ENCODE assay signal across 35 cellular contexts in genomic region chr10:120396228-120396627, GRCh38.
"Had no signal": no experiment of that assay in that cellular context is flagged by ENCODE, and none has a peak within 500 bp of the region (broad histone marks: within the 10 kb centered on the region; RNA-seq: fewer than 3 reads in every experiment).

No MANE protein-coding gene starts in this region.

- H3K4me2 ChIP-seq: SK-N-SH had no signal

- DNase-seq: activated CD4-positive, alpha-beta T cell treated with anti-CD3 and anti-CD28 coated beads, Interleukin-2, amount 10 ng/mL, durations not matched to agents 24 days and 14 days; activated CD4-positive, alpha-beta T cell treated with anti-CD3 and anti-CD28 coated beads, Interleukin-2, amount 50 U/mL, for 4 hours; activated CD8-positive, alpha-beta T cell treated with anti-CD3 and anti-CD28 coated beads for 36 hours; activated effector memory CD4-positive, alpha-beta T cell treated with anti-CD3 and anti-CD28 coated beads, Interleukin-2, amount 50 U/mL, for 16 hours; activated naive CD4-positive, alpha-beta T cell; activated naive CD8-positive, alpha-beta T cell treated with anti-CD3 and anti-CD28 coated beads, Interleukin-2, amount 10 ng/mL, durations not matched to agents 7 days and 5 days; activated T-cell treated with anti-CD3 and anti-CD28 coated beads, Interleukin-2, amount 50 U/mL, for 1 hour; activated T-cell treated with anti-CD3 and anti-CD28 coated beads, Interleukin-2, amount 50 U/mL, for 72 hours; amygdala; caudate nucleus; cerebellar nuclear complex; Kasumi-1; MV-4-11; NCI-H1092; NCI-H1436 treated with DMSO at 0.1 percent for 48 hours; NCI-H1694 treated with DMSO at 0.1 percent for 48 hours; NCI-H2029 treated with DMSO at 0.1 percent for 48 hours; NCI-H2107; NCI-H2171; NCI-H524; NCI-H69; NCI-H82; NK-92 treated with Interleukin-12 subunit alpha and Interleukin-12 subunit beta, amount 100 ng/mL, for 24 hours; PC-3; Peyer's patch; RPMI8226; SHP77 treated with DMSO at 0.1 percent for 48 hours; SK-N-SH had no signal

- H3K4me3 ChIP-seq: ascending aorta, Peyer's patch, SJSA1 had no signal

- ATAC-seq: activated CD8-positive, alpha-beta T cell treated with anti-CD3 and anti-CD28 coated beads for 36 hours; activated T-cell treated with anti-CD3 and anti-CD28 coated beads, Interleukin-2, amount 50 U/mL, for 72 hours; activated T-helper 17 cell treated with anti-CD3 and anti-CD28 coated beads, Interleukin-2, amount 50 U/mL, for 72 hours; PC-3 had no signal

- H3K27ac ChIP-seq: ascending aorta, Peyer's patch, SJSA1 had no signal

- H3K27me3 ChIP-seq: ascending aorta, Peyer's patch, SJSA1 had no signal

- H3K4me3 Mint-ChIP-seq: activated CD4-positive, alpha-beta T cell treated with anti-CD3 and anti-CD28 coated beads, Interleukin-2, amount 10 ng/mL, durations not matched to agents 24 days and 14 days; activated CD8-positive, alpha-beta T cell treated with anti-CD3 and anti-CD28 coated beads for 36 hours; activated naive CD4-positive, alpha-beta T cell treated with anti-CD3 and anti-CD28 coated beads, Interleukin-2, amount 50 U/mL, for 24 hours; activated naive CD8-positive, alpha-beta T cell treated with anti-CD3 and anti-CD28 coated beads, Interleukin-2, amount 10 ng/mL, durations not matched to agents 7 days and 5 days; activated T-cell treated with anti-CD3 and anti-CD28 coated beads, Interleukin-2, amount 50 U/mL, for 72 hours; activated T-helper 17 cell treated with anti-CD3 and anti-CD28 coated beads, Interleukin-2, amount 50 U/mL, for 72 hours; T-helper 1 cell treated with Interleukin-12 subunit alpha and Interleukin-12 subunit beta and Interleukin-4 antibody, amounts not matched to agents 30 μg/mL and 1 μg/mL, for 36 hours; T-helper 2 cell treated with Interferon-gamma antibody and Interleukin-4, amounts not matched to agents 5 μg/mL and 100 μg/mL, for 36 hours had no signal

- H3K9me3 ChIP-seq: ascending aorta, Peyer's patch, SJSA1 had no signal

- FAIRE-seq: TTC549 had no signal

- H3K4me1 ChIP-seq: ascending aorta, Peyer's patch, SJSA1 had no signal

- H3K4me1 Mint-ChIP-seq: activated CD4-positive, alpha-beta T cell treated with anti-CD3 and anti-CD28 coated beads, Interleukin-2, amount 10 ng/mL, durations not matched to agents 24 days and 14 days; activated naive CD4-positive, alpha-beta T cell treated with anti-CD3 and anti-CD28 coated beads, Interleukin-2, amount 50 U/mL, for 24 hours; activated naive CD8-positive, alpha-beta T cell treated with anti-CD3 and anti-CD28 coated beads, Interleukin-2, amount 10 ng/mL, durations not matched to agents 7 days and 5 days; activated T-helper 17 cell treated with anti-CD3 and anti-CD28 coated beads, Interleukin-2, amount 50 U/mL, for 72 hours had no signal

- H3K27ac Mint-ChIP-seq: activated CD4-positive, alpha-beta T cell treated with anti-CD3 and anti-CD28 coated beads, Interleukin-2, amount 10 ng/mL, durations not matched to agents 24 days and 14 days; activated CD8-positive, alpha-beta T cell treated with anti-CD3 and anti-CD28 coated beads for 36 hours; activated naive CD4-positive, alpha-beta T cell treated with anti-CD3 and anti-CD28 coated beads, Interleukin-2, amount 50 U/mL, for 24 hours; activated naive CD8-positive, alpha-beta T cell treated with anti-CD3 and anti-CD28 coated beads, Interleukin-2, amount 10 ng/mL, durations not matched to agents 7 days and 5 days; activated T-helper 17 cell treated with anti-CD3 and anti-CD28 coated beads, Interleukin-2, amount 50 U/mL, for 72 hours; T-helper 1 cell treated with Interleukin-12 subunit alpha and Interleukin-12 subunit beta and Interleukin-4 antibody, amounts not matched to agents 30 μg/mL and 1 μg/mL, for 36 hours; T-helper 2 cell treated with Interferon-gamma antibody and Interleukin-4, amounts not matched to agents 5 μg/mL and 100 μg/mL, for 36 hours had no signal

- H3K36me3 Mint-ChIP-seq: activated naive CD4-positive, alpha-beta T cell treated with anti-CD3 and anti-CD28 coated beads, Interleukin-2, amount 50 U/mL, for 24 hours; activated naive CD8-positive, alpha-beta T cell treated with anti-CD3 and anti-CD28 coated beads, Interleukin-2, amount 10 ng/mL, durations not matched to agents 7 days and 5 days had no signal

- H3K9me3 Mint-ChIP-seq: activated CD4-positive, alpha-beta T cell treated with anti-CD3 and anti-CD28 coated beads, Interleukin-2, amount 10 ng/mL, durations not matched to agents 24 days and 14 days; activated CD8-positive, alpha-beta T cell treated with anti-CD3 and anti-CD28 coated beads for 36 hours; activated naive CD4-positive, alpha-beta T cell treated with anti-CD3 and anti-CD28 coated beads, Interleukin-2, amount 50 U/mL, for 24 hours; activated naive CD8-positive, alpha-beta T cell treated with anti-CD3 and anti-CD28 coated beads, Interleukin-2, amount 10 ng/mL, durations not matched to agents 7 days and 5 days; activated T-helper 17 cell treated with anti-CD3 and anti-CD28 coated beads, Interleukin-2, amount 50 U/mL, for 72 hours; T-helper 1 cell treated with Interleukin-12 subunit alpha and Interleukin-12 subunit beta and Interleukin-4 antibody, amounts not matched to agents 30 μg/mL and 1 μg/mL, for 36 hours; T-helper 2 cell treated with Interferon-gamma antibody and Interleukin-4, amounts not matched to agents 5 μg/mL and 100 μg/mL, for 36 hours had no signal

- H3K9ac ChIP-seq: SK-N-SH had no signal

- H3K36me3 ChIP-seq: ascending aorta, Peyer's patch, SJSA1 had no signal
